ENCODE assay signal across 1 cellular context in the genomic region with DNA sequence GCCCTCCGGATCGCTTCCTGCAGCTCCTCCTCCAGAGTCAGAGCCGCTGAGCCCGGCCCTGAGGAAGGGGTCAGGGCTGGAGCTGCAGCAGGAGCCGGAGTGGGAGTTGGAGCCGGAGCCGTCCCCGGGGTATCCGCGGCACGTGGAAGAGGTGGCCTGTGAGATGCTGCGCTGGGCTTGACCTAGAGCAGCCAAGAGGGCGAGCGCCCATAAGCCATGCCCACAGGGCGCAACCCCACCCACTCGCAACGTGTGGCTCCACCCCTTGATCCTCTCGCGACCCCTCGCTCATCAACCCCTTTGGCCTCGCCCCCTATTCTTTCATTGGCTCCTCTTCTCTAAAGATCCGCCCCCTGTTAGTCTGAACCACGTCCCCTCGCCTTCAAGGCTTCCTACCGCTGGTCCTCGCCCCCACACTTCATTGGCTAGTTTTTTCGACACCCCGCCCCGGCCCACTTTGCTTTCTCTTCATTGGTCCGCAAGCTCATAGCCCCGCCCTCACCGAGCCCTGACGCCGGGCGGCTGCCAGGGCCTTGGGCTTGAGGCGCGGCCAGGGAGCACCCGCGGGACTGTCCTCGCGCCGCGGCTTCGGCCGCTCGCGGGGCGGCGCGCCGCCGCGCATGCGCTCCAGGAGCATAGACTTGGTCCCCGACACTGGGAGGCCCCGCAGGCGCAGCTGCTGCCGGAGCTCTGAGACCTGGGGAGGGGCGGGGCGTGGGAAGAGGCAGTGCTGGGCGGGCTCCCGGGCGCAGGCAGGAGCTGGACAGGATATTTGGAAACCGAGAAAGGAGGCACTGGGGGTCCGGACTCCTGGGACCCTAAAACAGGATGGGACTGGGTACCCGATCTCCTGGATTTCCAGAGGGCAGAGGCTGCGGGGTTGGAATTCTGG.
TF ChIP-seq lines count a peak whose summit lies in the region.

No MANE protein-coding gene starts in this region.

TF ChIP-seq in endothelial cell of umbilical vein, 7 proteins besides CTCF, POLR2A, EP300 and RAD21:
- TF ChIP-seq GATA2 (IDR thresholded peaks at IDR 0.05; ENCODE audit: insufficient read depth, insufficient read length, low read depth, low read length) (no peak), MYC (IDR thresholded peaks at IDR 0.05; ENCODE audit: low read depth, low read length) (no peak), EZH2 (IDR thresholded peaks at IDR 0.05; ENCODE audit: borderline replicate concordance, low read depth, low read length, severe bottlenecking) (no peak), JUN (IDR thresholded peaks at IDR 0.05; ENCODE audit: borderline replicate concordance, insufficient read depth, insufficient read length, low read depth) (no peak), POLR2AphosphoS5 (IDR thresholded peaks at IDR 0.05; ENCODE audit: insufficient read depth, low read depth, low read length) (no peak), FOS (IDR thresholded peaks at IDR 0.05; ENCODE audit: borderline replicate concordance, insufficient read depth, low read length) (no peak)
- TF ChIP-seq, protein P1, sequence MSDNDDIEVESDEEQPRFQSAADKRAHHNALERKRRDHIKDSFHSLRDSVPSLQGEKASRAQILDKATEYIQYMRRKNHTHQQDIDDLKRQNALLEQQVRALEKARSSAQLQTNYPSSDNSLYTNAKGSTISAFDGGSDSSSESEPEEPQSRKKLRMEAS (IDR thresholded peaks at IDR 0.05; ENCODE audit: insufficient read depth, insufficient read length): no peak
